Comparison of ENCODE assay signal across 11 cellular contexts in the genomic region with DNA sequence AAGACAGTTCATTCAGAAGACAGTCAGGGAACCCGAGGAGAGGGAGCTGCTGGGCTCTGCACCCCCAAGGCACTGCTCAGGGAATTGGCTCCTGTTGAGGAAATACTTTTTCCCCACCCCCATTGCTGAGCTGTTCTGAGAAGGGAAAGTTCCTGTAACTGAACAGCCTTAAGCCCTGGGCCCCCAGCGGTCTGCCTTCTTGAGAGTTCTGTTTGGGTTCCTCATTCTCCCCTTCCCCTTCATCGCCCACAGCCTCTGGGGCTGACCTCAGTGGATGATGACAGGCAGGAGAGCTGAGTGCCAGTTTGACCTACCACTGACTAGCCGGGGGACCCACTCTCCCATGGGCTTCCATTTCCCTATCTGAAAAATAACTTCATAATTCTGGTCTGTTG. TPM values are rescaled to one million over a fixed set of nuclear protein-coding genes. Genes with fewer than 3 reads are reported as not detected.
DNase-seq lines count a peak whose midpoint lies in the region; ATAC-seq, FAIRE-seq and TF ChIP-seq lines count a peak whose summit lies in the region.
"Had no signal": no experiment of that assay in that cellular context is flagged by ENCODE, and none has a peak within 500 bp of the region (broad histone marks: within the 10 kb centered on the region; RNA-seq: fewer than 3 reads in every experiment).

No MANE protein-coding gene starts in this region.

- ATAC-seq in Right ventricle myocardium superior (ENCODE audit: poor library complexity) (peak; percentile 77), sciatic nerve (peak; percentile 83)
- ATAC-seq: activated T-cell treated with anti-CD3 and anti-CD28 coated beads, Interleukin-2, amount 50 U/mL, for 4 hours had no signal

- intact Hi-C loops in Right ventricle myocardium superior (cut with DNase I) = no loop called here
- intact Hi-C loops in sciatic nerve (cut with DNase I) = no loop called here

- peak; percentile 84 for FAIRE-seq in GM12892 (lab: Jason Lieb, UNC)

- DNase-seq in GM12892 (ENCODE audit: insufficient read length) = no peak
- DNase-seq in MV-4-11 (lab: John Stamatoyannopoulos, UW) = peak; percentile 99
- DNase-seq in Right ventricle myocardium superior = peak; percentile 83
- peak; percentile 69 for DNase-seq in sciatic nerve (ENCODE audit: low spot score)
- DNase-seq in GM19240 (ENCODE audit: insufficient read length, low spot score) = no peak
- DNase-seq in COR-L47 (lab: John Stamatoyannopoulos, UW) = no peak
- no peak for DNase-seq in DMS153 (lab: John Stamatoyannopoulos, UW)
- no peak for DNase-seq in NK-92 (lab: John Stamatoyannopoulos, UW; ENCODE audit: unreplicated experiment)
- DNase-seq: activated T-cell treated with anti-CD3 and anti-CD28 coated beads, Interleukin-2, amount 50 U/mL, for 4 hours; SW 1271 had no signal

- peak; percentile 34; the same call in 1 of the 2 replicates for TF ChIP-seq POLR2A in GM12892 (IDR thresholded peaks at IDR 0.05; ENCODE audit: low read depth, low read length)

RNA-seq across cellular contexts. Expression of a gene that starts 10.7 kb away (rescaled TPM):
- polyA plus RNA-seq in GM12892 (2012; ENCODE audit: missing spikeins) = 70.4 TPM
- total RNA-seq in Right ventricle myocardium superior = 4.9 TPM
- total RNA-seq in sciatic nerve = 24.0 TPM
- total RNA-seq: pulmonary artery endothelial cell had no signal

RNA-seq across cellular contexts. Expression of a gene that starts 46.7 kb away (rescaled TPM):
- polyA plus RNA-seq in GM12892 (2012; ENCODE audit: missing spikeins) = 22.0 TPM
- total RNA-seq in Right ventricle myocardium superior (23.0 TPM), sciatic nerve (42.9 TPM)

RNA-seq across cellular contexts. Expression of a gene that starts 52.5 kb away (rescaled TPM):
- polyA plus RNA-seq in GM12892 (2012; ENCODE audit: missing spikeins) = not detected
- 8.5 TPM for total RNA-seq in Right ventricle myocardium superior
- total RNA-seq in sciatic nerve = 11.7 TPM
- total RNA-seq: activated T-cell treated with anti-CD3 and anti-CD28 coated beads, Interleukin-2, amount 50 U/mL, for 4 hours had no signal

Comparison
In these comparisons a context has a peak if more than half of its experiments do, and no peak if none do; other contexts are left out.
1. DNase-seq: peak in MV-4-11 (single experiment), Right ventricle myocardium superior (single experiment) and sciatic nerve (single experiment); none in GM12892 (single experiment), GM19240 (single experiment), COR-L47 (single experiment), DMS153 (single experiment) and NK-92 (single experiment).